8 cellular contexts compared by ENCODE assay signal in genomic region chr6:1381397-1382330, GRCh38. TPM values are rescaled to one million over a fixed set of nuclear protein-coding genes. Genes with fewer than 3 reads are reported as not detected.
DNase-seq lines count a peak whose midpoint lies in the region; ATAC-seq, FAIRE-seq and TF ChIP-seq lines count a peak whose summit lies in the region.

No MANE protein-coding gene starts in this region.

- intact Hi-C loops in vagina (cut with DNase I): loop anchor here (5.0 kb wide), 1 partner anchor 579 kb away; no protein-coding TSS in a partner anchor

- peak; percentile 74 to 77 for ATAC-seq in activated T-cell treated with anti-CD3 and anti-CD28 coated beads, Interleukin-2, amount 50 U/mL, for 72 hours (replicated peaks in 1 of 2)
- ATAC-seq in HG02973 (IDR thresholded peaks at IDR 0.05; ENCODE audit: unreplicated experiment): no peak

- TF ChIP-seq POLR2A in vagina (IDR thresholded peaks at IDR 0.05): no peak

- H3K9me3 Mint-ChIP-seq in activated T-cell treated with anti-CD3 and anti-CD28 coated beads, Interleukin-2, amount 50 U/mL, for 72 hours: no peaks in the 10 kb centered on the region
- no peaks in the 10 kb centered on the region for H3K9me3 Mint-ChIP-seq in osteocyte (ENCODE audit: unreplicated experiment)

- FAIRE-seq in frontal cortex (lab: Jason Lieb, UNC): no peak

- H3K4me1 ChIP-seq in vagina: peaks cover 53% of the 10 kb centered on the region

- peak overlapping the region; percentile 52 to 57 for H3K4me3 Mint-ChIP-seq in activated T-cell treated with anti-CD3 and anti-CD28 coated beads, Interleukin-2, amount 50 U/mL, for 72 hours
- no peak overlapping the region for H3K4me3 Mint-ChIP-seq in osteocyte (ENCODE audit: unreplicated experiment)

- H3K36me3 Mint-ChIP-seq in activated T-cell treated with anti-CD3 and anti-CD28 coated beads, Interleukin-2, amount 50 U/mL, for 72 hours (ENCODE audit: insufficient read depth in 2 of 2): no peaks in the 10 kb centered on the region
- H3K36me3 Mint-ChIP-seq in osteocyte (ENCODE audit: unreplicated experiment): peaks cover 4% of the 10 kb centered on the region

- H3K4me3 ChIP-seq in vagina: peak overlapping the region; percentile 13 to 34

- peaks cover 32% of the 10 kb centered on the region for H3K27me3 ChIP-seq in vagina

- H3K27ac Mint-ChIP-seq in activated T-cell treated with anti-CD3 and anti-CD28 coated beads, Interleukin-2, amount 50 U/mL, for 72 hours: no peak overlapping the region
- no peak overlapping the region for H3K27ac Mint-ChIP-seq in osteocyte (ENCODE audit: unreplicated experiment)

- no peak overlapping the region for H3K27ac ChIP-seq in vagina

- H3K9me3 ChIP-seq in vagina: no peaks in the 10 kb centered on the region

- peaks cover 22% of the 10 kb centered on the region for H3K4me1 Mint-ChIP-seq in activated T-cell treated with anti-CD3 and anti-CD28 coated beads, Interleukin-2, amount 50 U/mL, for 72 hours (ENCODE audit: low read depth)
- H3K4me1 Mint-ChIP-seq in osteocyte (ENCODE audit: unreplicated experiment): peaks cover 22% of the 10 kb centered on the region

- in situ Hi-C loops in GM13976 (cut with MboI; ENCODE audit: low sequenced_read_pairs, unreplicated experiment): loop anchor here (25.0 kb wide), 1 partner anchor 794 kb away; no protein-coding TSS in a partner anchor

- H3K36me3 ChIP-seq in vagina: no peaks in the 10 kb centered on the region

- DNase-seq in GM13976 (ENCODE audit: low spot score): peak; percentile 83
- DNase-seq in NCI-H82 (lab: John Stamatoyannopoulos, UW): peak; percentile 66
- peak; percentile 68 to 84 for DNase-seq in activated T-cell treated with anti-CD3 and anti-CD28 coated beads, Interleukin-2, amount 50 U/mL, for 72 hours
- peak; percentile 80 to 82 for DNase-seq in frontal cortex (ENCODE audit: low spot score in 2 of 2)
- DNase-seq in osteocyte (ENCODE audit: extremely low spot score, unreplicated experiment): peak; percentile 89
- DNase-seq in vagina (ENCODE audit: extremely low spot score in 2 of 2): no peak
- no peak for DNase-seq in dedifferentiated amniotic fluid mesenchymal stem cell (ENCODE audit: extremely low spot score)

- TF ChIP-seq CTCF in GM13976 (IDR thresholded peaks at IDR 0.05; ENCODE audit: borderline replicate concordance, control extremely low read depth, extremely low read depth, insufficient read depth, missing control alignments): peak; percentile 90
- TF ChIP-seq CTCF in osteocyte (IDR thresholded peaks at IDR 0.05): peak; percentile 96
- TF ChIP-seq CTCF in vagina (IDR thresholded peaks at IDR 0.05): peak; percentile 46 to 96 (median 64)

- H3K27me3 Mint-ChIP-seq in activated T-cell treated with anti-CD3 and anti-CD28 coated beads, Interleukin-2, amount 50 U/mL, for 72 hours (ENCODE audit: low read depth): peaks cover 72% of the 10 kb centered on the region
- peaks cover 78% of the 10 kb centered on the region for H3K27me3 Mint-ChIP-seq in osteocyte (ENCODE audit: unreplicated experiment)

RNA-seq across cellular contexts. Expression of gene FOXF2, which starts 7.7 kb away (rescaled TPM):
- total RNA-seq in activated T-cell treated with anti-CD3 and anti-CD28 coated beads, Interleukin-2, amount 50 U/mL, for 72 hours: not detected
- total RNA-seq in frontal cortex (1.2 TPM), osteocyte (1.5 and 1.8 TPM in 2 replicates), vagina (1.2 TPM)

Comparison
In these comparisons a context has a peak if more than half of its experiments do, and no peak if none do; other contexts are left out.
1. DNase-seq: peak in GM13976 (single experiment), NCI-H82 (single experiment), activated T-cell treated with anti-CD3 and anti-CD28 coated beads, Interleukin-2, amount 50 U/mL, for 72 hours (2 of 2), frontal cortex (2 of 2) and osteocyte (single experiment); none in vagina (0 of 2) and dedifferentiated amniotic fluid mesenchymal stem cell (single experiment).
2. Peak in every context shown above with its lines, with median percentiles within 50 percentile points of each other: CTCF ChIP-seq.